Comparison of ENCODE assay signal across 2 cellular contexts in genomic region chr5:55853818-55854217, GRCh38.
TF ChIP-seq lines count a peak whose summit lies in the region.

No MANE protein-coding gene starts in this region.

TF ChIP-seq in HepG2, 621 proteins besides CTCF, POLR2A, EP300 and RAD21:
- TF ChIP-seq ZMYM2 (CRISPR knock-in tag; IDR thresholded peaks at IDR 0.05) (no peak), MBNL3 (CRISPR knock-in tag; conservative IDR thresholded peaks at IDR 0.05) (no peak), HOXA9 (CRISPR knock-in tag; IDR thresholded peaks at IDR 0.05; ENCODE audit: borderline replicate concordance) (no peak), ZNF292 (CRISPR knock-in tag; IDR thresholded peaks at IDR 0.05; ENCODE audit: borderline replicate concordance, low read depth) (no peak)

TF ChIP-seq in SK-N-SH, 30 proteins besides CTCF, POLR2A, EP300 and RAD21:
- peak; percentile 32 for TF ChIP-seq TCF12 (IDR thresholded peaks at IDR 0.05)
- TF ChIP-seq FOXM1 (IDR thresholded peaks at IDR 0.05; ENCODE audit: low read depth), result no peak
